Comparison of ENCODE assay signal across 9 cellular contexts in the genomic region with DNA sequence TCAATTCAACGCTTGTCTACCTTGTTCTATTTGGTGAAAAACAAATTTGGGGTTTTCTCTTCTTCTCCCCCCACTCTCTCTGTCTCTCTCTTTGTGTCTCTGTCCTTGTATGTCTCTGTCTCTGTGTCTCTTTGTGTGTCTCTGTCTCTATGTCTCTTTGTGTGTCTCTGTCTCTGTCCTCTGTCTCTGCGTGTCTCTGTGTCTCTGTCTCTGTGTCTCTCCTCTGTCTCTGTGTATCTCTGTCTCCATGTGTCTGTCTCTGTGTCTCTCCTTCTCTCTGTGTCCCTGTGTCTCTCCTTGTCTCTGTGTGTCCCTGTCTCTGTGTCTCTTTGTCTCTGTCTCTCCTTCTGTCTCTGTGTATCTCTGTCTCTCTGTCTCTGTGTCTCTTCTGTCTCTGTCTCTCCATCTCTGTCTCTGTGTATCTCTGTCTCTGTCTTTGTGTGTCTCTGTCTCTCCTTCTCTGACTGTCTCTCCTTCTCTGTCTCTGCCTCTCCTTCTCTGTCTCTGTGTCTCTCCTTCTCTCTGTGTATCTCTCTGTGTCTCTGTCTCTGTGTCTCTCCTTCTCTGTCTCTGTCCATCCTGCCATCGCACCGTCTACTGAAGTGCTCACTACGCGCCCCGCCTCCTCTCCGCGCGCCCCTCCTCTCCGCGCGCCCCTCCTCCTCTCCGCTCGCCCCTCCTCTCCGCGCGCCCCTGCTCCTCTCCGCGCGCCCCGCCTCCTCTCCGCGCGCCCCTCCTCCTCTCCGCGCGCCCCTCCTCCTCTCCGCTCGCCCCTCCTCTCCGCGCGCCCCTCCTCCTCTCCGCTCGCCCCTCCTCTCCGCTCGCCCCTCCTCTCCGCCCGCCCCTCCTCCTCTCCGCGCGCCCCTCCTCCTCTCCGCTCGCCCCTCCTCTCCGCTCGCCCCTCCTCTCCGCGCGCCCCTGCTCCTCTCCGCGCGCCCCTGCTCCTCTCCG. TPM values are rescaled to one million over a fixed set of nuclear protein-coding genes. Genes with fewer than 3 reads are reported as not detected.
DNase-seq lines count a peak whose midpoint lies in the region; ATAC-seq and TF ChIP-seq lines count a peak whose summit lies in the region.
"Had no signal": no experiment of that assay in that cellular context is flagged by ENCODE, and none has a peak within 500 bp of the region (broad histone marks: within the 10 kb centered on the region; RNA-seq: fewer than 3 reads in every experiment).

No MANE protein-coding gene starts in this region.

- TF ChIP-seq CTCF in type B pancreatic cell (conservative IDR thresholded peaks at IDR 0.05) (no peak), omental fat pad (IDR thresholded peaks at IDR 0.05) (no peak)

- ATAC-seq in omental fat pad (ENCODE audit: low FRiP score), result no peak

- peaks cover 22% of the 10 kb centered on the region for H3K4me1 Mint-ChIP-seq in activated naive CD8-positive, alpha-beta T cell (ENCODE audit: low read depth)
- H3K4me1 Mint-ChIP-seq in type B pancreatic cell (ENCODE audit: unreplicated experiment), result peaks cover 28% of the 10 kb centered on the region

- peak overlapping the region; percentile 30 for H3K27ac Mint-ChIP-seq in activated naive CD8-positive, alpha-beta T cell
- H3K27ac Mint-ChIP-seq in type B pancreatic cell, result peak overlapping the region; percentile 79

- H3K4me3 Mint-ChIP-seq in activated naive CD8-positive, alpha-beta T cell, result peak overlapping the region; percentile 81
- H3K4me3 Mint-ChIP-seq in type B pancreatic cell, result peak overlapping the region; percentile 87

- peaks cover 30% of the 10 kb centered on the region for H3K27me3 Mint-ChIP-seq in activated naive CD8-positive, alpha-beta T cell
- H3K27me3 Mint-ChIP-seq in type B pancreatic cell, result peaks cover 44% of the 10 kb centered on the region

- DNase-seq in Daoy (ENCODE audit: low read depth) (peak; percentile 64), NCI-H1105 treated with DMSO at 0.1 percent for 48 hours (lab: John Stamatoyannopoulos, UW) (peak; percentile 15), kidney tubule cell (ENCODE audit: low spot score) (peak; percentile 47), type B pancreatic cell (ENCODE audit: extremely low spot score, unreplicated experiment) (no peak), DMS153 treated with DMSO at 0.1 percent for 48 hours (lab: John Stamatoyannopoulos, UW; ENCODE audit: unreplicated experiment) (no peak), omental fat pad (ENCODE audit: low spot score) (no peak), NCI-H1694 (lab: John Stamatoyannopoulos, UW) (no peak)

- H3K9me3 Mint-ChIP-seq in activated naive CD8-positive, alpha-beta T cell (ENCODE audit: low read depth), result no peaks in the 10 kb centered on the region
- H3K9me3 Mint-ChIP-seq in type B pancreatic cell, result no peaks in the 10 kb centered on the region

- H3K36me3 Mint-ChIP-seq in activated naive CD8-positive, alpha-beta T cell, result no peaks in the 10 kb centered on the region
- H3K36me3 Mint-ChIP-seq in type B pancreatic cell, result no peaks in the 10 kb centered on the region

RNA-seq across cellular contexts. Expression of a gene that starts 12.8 kb away (rescaled TPM):
- total RNA-seq in Daoy (2014; rRNA removed; shearing (Covaris generic)), result not detected in 2 replicates
- total RNA-seq in type B pancreatic cell (ENCODE audit: low replicate concordance), result not detected in 2 replicates
- total RNA-seq in omental fat pad, result not detected

RNA-seq across cellular contexts. Expression of a gene that starts 21.0 kb away (rescaled TPM):
- total RNA-seq in Daoy (2014; rRNA removed; shearing (Covaris generic)), result not detected in 2 replicates
- total RNA-seq in type B pancreatic cell (ENCODE audit: low replicate concordance) (2.8 and 5.4 TPM in 2 replicates), omental fat pad (1 to 10 TPM in 1 of 4 donors, under 1 TPM in 1, not detected in 2; 0.74 to 2.8 TPM)
- total RNA-seq: skeletal muscle tissue had no signal

Comparison
In these comparisons a context has a peak if more than half of its experiments do, and no peak if none do; other contexts are left out.
1. DNase-seq: peak in Daoy (single experiment), NCI-H1105 treated with DMSO at 0.1 percent for 48 hours (single experiment) and kidney tubule cell (single experiment); none in type B pancreatic cell (single experiment), DMS153 treated with DMSO at 0.1 percent for 48 hours (single experiment), omental fat pad (single experiment) and NCI-H1694 (single experiment).